In the genomic region with DNA sequence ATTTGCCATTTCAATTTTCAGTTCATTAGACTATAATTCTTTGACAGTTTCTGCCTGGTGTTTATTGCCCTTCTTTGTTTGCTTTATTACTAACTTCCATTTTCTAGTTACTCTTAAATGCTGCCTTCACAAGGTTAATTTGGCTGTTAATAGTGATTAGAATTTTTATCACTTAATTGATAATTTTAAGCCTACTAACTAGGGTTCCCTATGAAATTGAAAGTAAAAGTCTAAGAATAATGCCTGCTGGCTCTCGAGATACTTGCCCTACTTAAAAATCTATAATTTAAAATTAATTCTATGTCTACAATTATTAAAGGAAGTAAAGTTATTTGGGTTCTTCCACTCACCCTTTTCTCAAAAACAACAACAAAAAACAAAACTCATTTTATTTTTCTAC, we compare ENCODE assay signal across 20 cellular contexts.
DNase-seq lines count a peak whose midpoint lies in the region; ATAC-seq and TF ChIP-seq lines count a peak whose summit lies in the region.
"Had no signal": no experiment of that assay in that cellular context is flagged by ENCODE, and none has a peak within 500 bp of the region (broad histone marks: within the 10 kb centered on the region; RNA-seq: fewer than 3 reads in every experiment).

No MANE protein-coding gene starts in this region.

- ATAC-seq in naive B cell (ENCODE audit: low read depth in 2 of 2) (no peak), HG02763 (IDR thresholded peaks at IDR 0.05; ENCODE audit: unreplicated experiment) (no peak)
- ATAC-seq: GM23338 had no signal

- peaks cover 35% of the 10 kb centered on the region for H3K36me3 Mint-ChIP-seq in activated CD4-positive, alpha-beta T cell treated with anti-CD3 and anti-CD28 coated beads, Interleukin-2, amount 10 ng/mL, durations not matched to agents 24 days and 14 days (ENCODE audit: low read depth)
- H3K36me3 Mint-ChIP-seq in IgD-negative memory B cell (peaks cover 8% of the 10 kb centered on the region), naive B cell (peaks cover 3 to 15% of the 10 kb centered on the region in 2 donors)
- H3K36me3 Mint-ChIP-seq: brain had no signal

- DNase-seq in activated CD4-positive, alpha-beta T cell treated with anti-CD3 and anti-CD28 coated beads, Interleukin-2, amount 10 ng/mL, durations not matched to agents 24 days and 14 days: no peak
- DNase-seq in activated CD4-positive, alpha-beta T cell treated with anti-CD3 and anti-CD28 coated beads, Interleukin-2, amount 50 U/mL, for 1 hour: no peak
- no peak for DNase-seq in adipocyte (ENCODE audit: low read depth)
- DNase-seq in naive B cell: no peak
- DNase-seq in esophagus squamous epithelium (lab: John Stamatoyannopoulos, UW): no peak
- DNase-seq in SIG-M5 (lab: John Stamatoyannopoulos, UW): no peak
- DNase-seq: activated naive CD4-positive, alpha-beta T cell treated with anti-CD3 and anti-CD28 coated beads for 36 hours; cortex of kidney; DMS79; erythroblast; NCI-H1417; NCI-H2171 treated with DMSO at 0.1 percent for 48 hours; stimulated activated CD4-positive, alpha-beta T cell treated with anti-CD3 and anti-CD28 coated beads, Interleukin-15, amount 100 ng/mL, for 24 hours; stomach; SW 1271; WERI-Rb-1 had no signal

- no peak for TF ChIP-seq CTCF in esophagus squamous epithelium (IDR thresholded peaks at IDR 0.05)

- peak overlapping the region; percentile 66 for H3K4me3 ChIP-seq in adipocyte (ENCODE audit: low read length)
- H3K4me3 ChIP-seq in esophagus squamous epithelium: no peak overlapping the region
- H3K4me3 ChIP-seq: GM23338, stomach had no signal

- H3K9me3 ChIP-seq in adipocyte (ENCODE audit: control insufficient read depth, low read length) (no peaks in the 10 kb centered on the region), esophagus squamous epithelium (no peaks in the 10 kb centered on the region)
- H3K9me3 ChIP-seq: stomach had no signal

- no peak for TF ChIP-seq POLR2A in esophagus squamous epithelium (IDR thresholded peaks at IDR 0.05)

- WGBS in esophagus squamous epithelium, 2 donors: 36 to 44% methylated on average over 1 of the region's 1 CpG

- no peak overlapping the region for H3K27ac ChIP-seq in esophagus squamous epithelium
- H3K27ac ChIP-seq: stomach, WERI-Rb-1 had no signal

- peaks cover 26% of the 10 kb centered on the region for H3K36me3 ChIP-seq in adipocyte (ENCODE audit: control insufficient read depth, insufficient read depth, low read length, severe bottlenecking)
- H3K36me3 ChIP-seq in esophagus squamous epithelium: peaks cover 0 to 24% (median 0%) of the 10 kb centered on the region in 3 donors

- H3K4me1 Mint-ChIP-seq in activated CD4-positive, alpha-beta T cell treated with anti-CD3 and anti-CD28 coated beads, Interleukin-2, amount 10 ng/mL, durations not matched to agents 24 days and 14 days: peaks cover 6% of the 10 kb centered on the region
- H3K4me1 Mint-ChIP-seq in IgD-negative memory B cell (peaks cover 42 to 53% (median 46%) of the 10 kb centered on the region in 3 donors), naive B cell (peaks cover 38 to 68% (median 54%) of the 10 kb centered on the region in 3 donors)

- no peaks in the 10 kb centered on the region for H3K9me3 Mint-ChIP-seq in activated CD4-positive, alpha-beta T cell treated with anti-CD3 and anti-CD28 coated beads, Interleukin-2, amount 10 ng/mL, durations not matched to agents 24 days and 14 days
- no peaks in the 10 kb centered on the region for H3K9me3 Mint-ChIP-seq in IgD-negative memory B cell
- peaks cover 0 to 2% (median 0%) of the 10 kb centered on the region in 7 donors for H3K9me3 Mint-ChIP-seq in naive B cell
- H3K9me3 Mint-ChIP-seq: activated naive CD4-positive, alpha-beta T cell treated with anti-CD3 and anti-CD28 coated beads for 36 hours; brain; GM23338 had no signal

- peaks cover 14% of the 10 kb centered on the region for H3K4me1 ChIP-seq in adipocyte (ENCODE audit: control insufficient read depth, insufficient read depth, low read length)
- H3K4me1 ChIP-seq in esophagus squamous epithelium: peaks cover 0 to 15% (median 0%) of the 10 kb centered on the region in 3 donors

- peak overlapping the region; percentile 29 for H3K4me3 Mint-ChIP-seq in activated CD4-positive, alpha-beta T cell treated with anti-CD3 and anti-CD28 coated beads, Interleukin-2, amount 10 ng/mL, durations not matched to agents 24 days and 14 days
- peak overlapping the region in 3 of 4 donors; percentile 25 to 84 (median 74) for H3K4me3 Mint-ChIP-seq in IgD-negative memory B cell
- H3K4me3 Mint-ChIP-seq in naive B cell: peak overlapping the region; percentile 6 to 75 (median 52)
- H3K4me3 Mint-ChIP-seq: activated naive CD4-positive, alpha-beta T cell treated with anti-CD3 and anti-CD28 coated beads for 36 hours; brain; GM23338 had no signal

- H3K9ac ChIP-seq in adipocyte (ENCODE audit: low read length): peak overlapping the region; percentile 61

- no peak overlapping the region for H3K27ac Mint-ChIP-seq in activated CD4-positive, alpha-beta T cell treated with anti-CD3 and anti-CD28 coated beads, Interleukin-2, amount 10 ng/mL, durations not matched to agents 24 days and 14 days
- H3K27ac Mint-ChIP-seq in IgD-negative memory B cell: peak overlapping the region in 1 of 3 donors; percentile 50
- H3K27ac Mint-ChIP-seq in naive B cell: peak overlapping the region in 2 of 6 donors; percentile 72 to 80
- H3K27ac Mint-ChIP-seq: activated naive CD4-positive, alpha-beta T cell treated with anti-CD3 and anti-CD28 coated beads for 36 hours; brain had no signal

- no peaks in the 10 kb centered on the region for H3K27me3 ChIP-seq in adipocyte (replicated peaks; ENCODE audit: control insufficient read depth, insufficient read depth, low read length)
- no peaks in the 10 kb centered on the region for H3K27me3 ChIP-seq in esophagus squamous epithelium
- H3K27me3 ChIP-seq: stomach had no signal

- intact Hi-C loops in activated CD4-positive, alpha-beta T cell treated with anti-CD3 and anti-CD28 coated beads, Interleukin-2, amount 10 ng/mL, durations not matched to agents 24 days and 14 days (cut with micrococcal nuclease): no loop called here
- intact Hi-C loops in esophagus squamous epithelium (cut with DNase I): no loop called here

- H3K27me3 Mint-ChIP-seq in activated CD4-positive, alpha-beta T cell treated with anti-CD3 and anti-CD28 coated beads, Interleukin-2, amount 10 ng/mL, durations not matched to agents 24 days and 14 days: no peaks in the 10 kb centered on the region
- H3K27me3 Mint-ChIP-seq in IgD-negative memory B cell (no peaks in the 10 kb centered on the region), naive B cell (no peaks in the 10 kb centered on the region)
- H3K27me3 Mint-ChIP-seq: brain had no signal
